ENCODE assay signal across 25 cellular contexts in genomic region chr5:125209650-125210049, GRCh38.
A peak's percentile ranks its signal among the peaks of the same experiment; 100 is the strongest.
DNase-seq lines count a peak whose midpoint lies in the region; ATAC-seq, FAIRE-seq and TF ChIP-seq lines count a peak whose summit lies in the region.
"Had no signal": no experiment of that assay in that cellular context is flagged by ENCODE, and none has a peak within 500 bp of the region (broad histone marks: within the 10 kb centered on the region; RNA-seq: fewer than 3 reads in every experiment).

No MANE protein-coding gene starts in this region.

- H3K4me3 Mint-ChIP-seq in activated T-cell treated with anti-CD3 and anti-CD28 coated beads, Interleukin-2, amount 50 U/mL, for 72 hours, result no peak overlapping the region
- H3K4me3 Mint-ChIP-seq: activated naive CD4-positive, alpha-beta T cell treated with anti-CD3 and anti-CD28 coated beads, Interleukin-2, amount 50 U/mL, for 24 hours; stimulated activated naive CD8-positive, alpha-beta T cell treated with anti-CD3 and anti-CD28 coated beads, Interleukin-15, Interleukin-2, amounts not matched to agents 100 ng/mL and 50 ng/mL, for 24 hours; T-helper 17 cell had no signal

- no peaks in the 10 kb centered on the region for H3K27me3 Mint-ChIP-seq in activated T-cell treated with anti-CD3 and anti-CD28 coated beads, Interleukin-2, amount 50 U/mL, for 72 hours (ENCODE audit: low read depth)
- H3K27me3 Mint-ChIP-seq: activated naive CD4-positive, alpha-beta T cell treated with anti-CD3 and anti-CD28 coated beads, Interleukin-2, amount 50 U/mL, for 24 hours; progenitor cell of endocrine pancreas; stimulated activated naive CD8-positive, alpha-beta T cell treated with anti-CD3 and anti-CD28 coated beads, Interleukin-15, Interleukin-2, amounts not matched to agents 100 ng/mL and 50 ng/mL, for 24 hours; T-helper 17 cell had no signal

- no peak for TF ChIP-seq CTCF in fibroblast of villous mesenchyme (IDR thresholded peaks at IDR 0.05; ENCODE audit: insufficient read depth, low read depth, low read length)
- no peak for TF ChIP-seq CTCF in pancreas (IDR thresholded peaks at IDR 0.05)

- no peak for FAIRE-seq in pancreas (lab: Jason Lieb, UNC)
- FAIRE-seq: GM12878, K562 had no signal

- H3K36me3 Mint-ChIP-seq in activated T-cell treated with anti-CD3 and anti-CD28 coated beads, Interleukin-2, amount 50 U/mL, for 72 hours (ENCODE audit: insufficient read depth in 2 of 2), result peaks cover 0 to 2% of the 10 kb centered on the region in 2 donors
- H3K36me3 Mint-ChIP-seq: activated naive CD4-positive, alpha-beta T cell treated with anti-CD3 and anti-CD28 coated beads, Interleukin-2, amount 50 U/mL, for 24 hours had no signal

- H3K27ac Mint-ChIP-seq in activated T-cell treated with anti-CD3 and anti-CD28 coated beads, Interleukin-2, amount 50 U/mL, for 72 hours, result no peak overlapping the region
- H3K27ac Mint-ChIP-seq: activated naive CD4-positive, alpha-beta T cell treated with anti-CD3 and anti-CD28 coated beads, Interleukin-2, amount 50 U/mL, for 24 hours; stimulated activated naive CD8-positive, alpha-beta T cell treated with anti-CD3 and anti-CD28 coated beads, Interleukin-15, Interleukin-2, amounts not matched to agents 100 ng/mL and 50 ng/mL, for 24 hours; T-helper 17 cell had no signal

- intact Hi-C loops in pancreas (cut with DNase I), result no loop called here

- H3K4me3 ChIP-seq in fibroblast of villous mesenchyme (ENCODE audit: low read depth, low read length) (no peak overlapping the region), pancreas (no peak overlapping the region)
- H3K4me3 ChIP-seq: GM12878, K562, PC-9, SJSA1, spleen, tibial artery had no signal

- ATAC-seq in pancreas (peak; percentile 93 to 98 (median 95)), HG03196 (IDR thresholded peaks at IDR 0.05; ENCODE audit: unreplicated experiment) (no peak)
- ATAC-seq in activated T-cell treated with anti-CD3 and anti-CD28 coated beads, Interleukin-2, amount 50 U/mL, for 72 hours (replicated peaks in 1 of 2), result no peak
- ATAC-seq: GM12878, K562, T-helper 17 cell had no signal

- DNase-seq in DMS153 (lab: John Stamatoyannopoulos, UW) (peak; percentile 32), DMS153 treated with DMSO at 0.1 percent for 48 hours (lab: John Stamatoyannopoulos, UW; ENCODE audit: unreplicated experiment) (no peak), NCI-H82 treated with DMSO at 0.1 percent for 48 hours (lab: John Stamatoyannopoulos, UW; ENCODE audit: unreplicated experiment) (peak; percentile 82), fibroblast of villous mesenchyme (ENCODE audit: low read depth) (peak; percentile 24), pancreas (peak in 3 of 6 donors; percentile 32 to 71 (median 48)), superior temporal gyrus (ENCODE audit: extremely low spot score) (no peak)
- DNase-seq in activated T-cell treated with anti-CD3 and anti-CD28 coated beads, Interleukin-2, amount 50 U/mL, for 72 hours, result no peak
- DNase-seq: activated CD4-positive, alpha-beta T cell treated with anti-CD3 and anti-CD28 coated beads, Interleukin-2, amount 50 U/mL, for 1 hour; AML-193; DMS79 treated with DMSO at 0.1 percent for 48 hours; effector CD4-positive, alpha-beta T cell; erythroblast; PC-9; spleen; stimulated activated CD4-positive, alpha-beta T cell treated with anti-CD3 and anti-CD28 coated beads, Interleukin-4, amount 100 ng/mL, for 24 hours; T-helper 17 cell had no signal

- H3K27me3 ChIP-seq in pancreas, result no peaks in the 10 kb centered on the region
- H3K27me3 ChIP-seq: SJSA1, spleen, tibial artery had no signal

- no peaks in the 10 kb centered on the region for H3K4me1 Mint-ChIP-seq in activated T-cell treated with anti-CD3 and anti-CD28 coated beads, Interleukin-2, amount 50 U/mL, for 72 hours (ENCODE audit: low read depth)
- H3K4me1 Mint-ChIP-seq: activated naive CD4-positive, alpha-beta T cell treated with anti-CD3 and anti-CD28 coated beads, Interleukin-2, amount 50 U/mL, for 24 hours; T-helper 17 cell had no signal

- WGBS in pancreas, 2 donors, result 13 to 23% methylated on average over 2 of the region's 2 CpGs

- peaks cover 0 to 16% (median 5%) of the 10 kb centered on the region in 3 donors for H3K4me1 ChIP-seq in pancreas
- H3K4me1 ChIP-seq: SJSA1, spleen, tibial artery had no signal

- H3K27ac ChIP-seq in pancreas, result no peak overlapping the region
- H3K27ac ChIP-seq: 22Rv1, PC-9, SJSA1, spleen, tibial artery had no signal

- no peaks in the 10 kb centered on the region for H3K36me3 ChIP-seq in pancreas
- H3K36me3 ChIP-seq: SJSA1, spleen, tibial artery had no signal

- H3K9me3 ChIP-seq in pancreas, result no peaks in the 10 kb centered on the region
- H3K9me3 ChIP-seq: SJSA1, spleen, tibial artery had no signal

- H3K9me3 Mint-ChIP-seq in activated T-cell treated with anti-CD3 and anti-CD28 coated beads, Interleukin-2, amount 50 U/mL, for 72 hours, result peaks cover 0 to 3% of the 10 kb centered on the region in 2 donors
- H3K9me3 Mint-ChIP-seq: activated naive CD4-positive, alpha-beta T cell treated with anti-CD3 and anti-CD28 coated beads, Interleukin-2, amount 50 U/mL, for 24 hours had no signal

Comparison
In these comparisons a context has a peak if more than half of its experiments do, and no peak if none do; other contexts are left out.
1. DNase-seq: peak in DMS153 (single experiment), NCI-H82 treated with DMSO at 0.1 percent for 48 hours (single experiment) and fibroblast of villous mesenchyme (single experiment); none in DMS153 treated with DMSO at 0.1 percent for 48 hours (single experiment), superior temporal gyrus (single experiment) and activated T-cell treated with anti-CD3 and anti-CD28 coated beads, Interleukin-2, amount 50 U/mL, for 72 hours (0 of 2).
2. ATAC-seq: peak in pancreas (4 of 4); none in HG03196 (single experiment) and activated T-cell treated with anti-CD3 and anti-CD28 coated beads, Interleukin-2, amount 50 U/mL, for 72 hours (0 of 2).